ENCODE assay signal across 23 cellular contexts in the genomic region with DNA sequence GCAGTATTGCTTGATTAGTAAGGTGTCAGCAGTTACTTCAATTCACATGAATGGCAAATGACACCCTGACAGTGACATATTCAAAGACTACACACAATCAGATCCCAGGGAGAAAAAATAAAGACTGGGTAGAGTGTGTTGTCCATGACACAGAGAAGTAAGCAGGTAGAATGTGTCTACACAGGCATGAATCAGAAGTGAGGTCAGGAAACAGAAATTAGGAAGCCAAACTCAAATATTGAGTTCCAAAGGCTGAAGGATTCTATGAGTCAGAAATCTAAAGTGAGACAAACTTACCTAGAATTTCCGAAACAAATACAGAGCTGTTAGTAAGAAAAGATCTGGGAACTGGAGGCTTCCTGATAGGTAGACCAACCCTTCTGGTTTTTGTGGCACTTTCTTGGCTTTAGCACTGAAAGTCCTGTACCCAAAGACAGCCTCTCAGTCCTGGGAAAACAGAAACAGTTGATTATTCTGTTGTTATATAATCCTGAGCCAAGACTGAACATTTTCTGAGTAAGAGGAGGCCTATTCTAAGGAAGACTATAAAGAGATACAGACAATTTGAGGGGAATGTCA. TPM values are rescaled to one million over a fixed set of nuclear protein-coding genes. Genes with fewer than 3 reads are reported as not detected.
DNase-seq lines count a peak whose midpoint lies in the region; ATAC-seq and TF ChIP-seq lines count a peak whose summit lies in the region.
"Had no signal": no experiment of that assay in that cellular context is flagged by ENCODE, and none has a peak within 500 bp of the region (broad histone marks: within the 10 kb centered on the region; RNA-seq: fewer than 3 reads in every experiment).

No MANE protein-coding gene starts in this region.

- H3K9me3 Mint-ChIP-seq in activated T-helper 17 cell treated with anti-CD3 and anti-CD28 coated beads, Interleukin-2, amount 50 U/mL, for 72 hours: no peaks in the 10 kb centered on the region
- H3K9me3 Mint-ChIP-seq: IgD-negative memory B cell had no signal

- peak; percentile 25 for DNase-seq in M059J (ENCODE audit: low read depth)
- DNase-seq in foreskin keratinocyte: peak; percentile 37 to 66
- DNase-seq in sciatic nerve (ENCODE audit: low spot score): no peak
- DNase-seq in left lobe of liver (ENCODE audit: low spot score): no peak
- no peak for DNase-seq in NCI-H345 treated with DMSO at 0.1 percent for 48 hours (lab: John Stamatoyannopoulos, UW; ENCODE audit: unreplicated experiment)
- DNase-seq in amygdala (lab: John Stamatoyannopoulos, UW): no peak
- DNase-seq: AML-193; DMS79; GOT3; Karpas-422; MG63; NCI-H1092 treated with DMSO at 0.1 percent for 48 hours; NCI-H146; NCI-H2081; NCI-H748 treated with DMSO at 0.1 percent for 48 hours; NK-92 treated with Interleukin-12 subunit alpha and Interleukin-12 subunit beta, amount 100 ng/mL, for 24 hours had no signal

- no peaks in the 10 kb centered on the region for H3K4me1 Mint-ChIP-seq in activated T-helper 17 cell treated with anti-CD3 and anti-CD28 coated beads, Interleukin-2, amount 50 U/mL, for 72 hours
- H3K4me1 Mint-ChIP-seq: IgD-negative memory B cell had no signal

- ATAC-seq in activated T-helper 17 cell treated with anti-CD3 and anti-CD28 coated beads, Interleukin-2, amount 50 U/mL, for 72 hours (replicated peaks): peak; percentile 68
- peak; percentile 87 for ATAC-seq in foreskin keratinocyte
- peak; percentile 25 for ATAC-seq in sciatic nerve
- no peak for ATAC-seq in left lobe of liver
- no peak for ATAC-seq in GM19035 (IDR thresholded peaks at IDR 0.05; ENCODE audit: unreplicated experiment)
- ATAC-seq: HCT116 had no signal

- peaks cover 6% of the 10 kb centered on the region for H3K27me3 Mint-ChIP-seq in activated T-helper 17 cell treated with anti-CD3 and anti-CD28 coated beads, Interleukin-2, amount 50 U/mL, for 72 hours
- H3K27me3 Mint-ChIP-seq: IgD-negative memory B cell had no signal

- intact Hi-C loops in sciatic nerve (cut with DNase I): no loop called here

- H3K27me3 ChIP-seq in foreskin keratinocyte: no peaks in the 10 kb centered on the region
- H3K27me3 ChIP-seq: MG63 had no signal

- H3K4me3 Mint-ChIP-seq in activated T-helper 17 cell treated with anti-CD3 and anti-CD28 coated beads, Interleukin-2, amount 50 U/mL, for 72 hours: no peak overlapping the region
- H3K4me3 Mint-ChIP-seq: IgD-negative memory B cell had no signal

- no peak for TF ChIP-seq CTCF in foreskin keratinocyte (conservative IDR thresholded peaks at IDR 0.05)

- no peaks in the 10 kb centered on the region for H3K4me1 ChIP-seq in foreskin keratinocyte

- H3K27ac ChIP-seq in foreskin keratinocyte: no peak overlapping the region
- H3K27ac ChIP-seq: C4-2B had no signal

- H3K36me3 Mint-ChIP-seq in activated T-helper 17 cell treated with anti-CD3 and anti-CD28 coated beads, Interleukin-2, amount 50 U/mL, for 72 hours (ENCODE audit: low read depth): no peaks in the 10 kb centered on the region
- H3K36me3 Mint-ChIP-seq: IgD-negative memory B cell had no signal

- H3K27ac Mint-ChIP-seq in activated T-helper 17 cell treated with anti-CD3 and anti-CD28 coated beads, Interleukin-2, amount 50 U/mL, for 72 hours: no peak overlapping the region
- H3K27ac Mint-ChIP-seq: IgD-negative memory B cell had no signal

RNA-seq across cellular contexts. Expression of a gene that starts 24.3 kb away (rescaled TPM):
- not detected in 2 replicates for total RNA-seq in M059J (2014; rRNA removed; shearing (Covaris generic))
- not detected for total RNA-seq in activated T-helper 17 cell treated with anti-CD3 and anti-CD28 coated beads, Interleukin-2, amount 50 U/mL, for 72 hours
- total RNA-seq in foreskin keratinocyte (not detected in 2 replicates), sciatic nerve (0.22 TPM), left lobe of liver (not detected)
- not detected in 2 replicates for polyA plus RNA-seq in foreskin keratinocyte
- total RNA-seq: NCI-H460, Right ventricle myocardium superior had no signal
- polyA plus RNA-seq: IgD-negative memory B cell had no signal

Comparison
In these comparisons a context has a peak if more than half of its experiments do, and no peak if none do; other contexts are left out.
1. DNase-seq: peak in M059J (single experiment) and foreskin keratinocyte (2 of 2); none in sciatic nerve (single experiment), left lobe of liver (single experiment), NCI-H345 treated with DMSO at 0.1 percent for 48 hours (single experiment) and amygdala (0 of 56).
2. ATAC-seq: peak in activated T-helper 17 cell treated with anti-CD3 and anti-CD28 coated beads, Interleukin-2, amount 50 U/mL, for 72 hours (single experiment), foreskin keratinocyte (single experiment) and sciatic nerve (single experiment); none in left lobe of liver (single experiment) and GM19035 (single experiment).